Comparison of ENCODE assay signal across 2 cellular contexts in genomic region chr7:27642271-27642670, GRCh38.
TF ChIP-seq lines count a peak whose summit lies in the region.

No MANE protein-coding gene starts in this region.

TF ChIP-seq in liver, 16 proteins besides CTCF, POLR2A, EP300 and RAD21:
- TF ChIP-seq, protein P1, sequence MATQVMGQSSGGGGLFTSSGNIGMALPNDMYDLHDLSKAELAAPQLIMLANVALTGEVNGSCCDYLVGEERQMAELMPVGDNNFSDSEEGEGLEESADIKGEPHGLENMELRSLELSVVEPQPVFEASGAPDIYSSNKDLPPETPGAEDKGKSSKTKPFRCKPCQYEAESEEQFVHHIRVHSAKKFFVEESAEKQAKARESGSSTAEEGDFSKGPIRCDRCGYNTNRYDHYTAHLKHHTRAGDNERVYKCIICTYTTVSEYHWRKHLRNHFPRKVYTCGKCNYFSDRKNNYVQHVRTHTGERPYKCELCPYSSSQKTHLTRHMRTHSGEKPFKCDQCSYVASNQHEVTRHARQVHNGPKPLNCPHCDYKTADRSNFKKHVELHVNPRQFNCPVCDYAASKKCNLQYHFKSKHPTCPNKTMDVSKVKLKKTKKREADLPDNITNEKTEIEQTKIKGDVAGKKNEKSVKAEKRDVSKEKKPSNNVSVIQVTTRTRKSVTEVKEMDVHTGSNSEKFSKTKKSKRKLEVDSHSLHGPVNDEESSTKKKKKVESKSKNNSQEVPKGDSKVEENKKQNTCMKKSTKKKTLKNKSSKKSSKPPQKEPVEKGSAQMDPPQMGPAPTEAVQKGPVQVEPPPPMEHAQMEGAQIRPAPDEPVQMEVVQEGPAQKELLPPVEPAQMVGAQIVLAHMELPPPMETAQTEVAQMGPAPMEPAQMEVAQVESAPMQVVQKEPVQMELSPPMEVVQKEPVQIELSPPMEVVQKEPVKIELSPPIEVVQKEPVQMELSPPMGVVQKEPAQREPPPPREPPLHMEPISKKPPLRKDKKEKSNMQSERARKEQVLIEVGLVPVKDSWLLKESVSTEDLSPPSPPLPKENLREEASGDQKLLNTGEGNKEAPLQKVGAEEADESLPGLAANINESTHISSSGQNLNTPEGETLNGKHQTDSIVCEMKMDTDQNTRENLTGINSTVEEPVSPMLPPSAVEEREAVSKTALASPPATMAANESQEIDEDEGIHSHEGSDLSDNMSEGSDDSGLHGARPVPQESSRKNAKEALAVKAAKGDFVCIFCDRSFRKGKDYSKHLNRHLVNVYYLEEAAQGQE (IDR thresholded peaks at IDR 0.05): no peak
- TF ChIP-seq NR2F2 (IDR thresholded peaks at IDR 0.05) (no peak), HNF4G (IDR thresholded peaks at IDR 0.05) (no peak), GABPA (IDR thresholded peaks at IDR 0.05 in 1 of 2, conservative IDR thresholded peaks at IDR 0.05 in 1 of 2) (no peak), FOXA2 (IDR thresholded peaks at IDR 0.05) (no peak), ZBTB33 (IDR thresholded peaks at IDR 0.05) (no peak), YY1 (IDR thresholded peaks at IDR 0.05) (no peak), JUND (IDR thresholded peaks at IDR 0.05) (no peak), SP1 (IDR thresholded peaks at IDR 0.05) (no peak), MAX (IDR thresholded peaks at IDR 0.05) (no peak), FOXA1 (IDR thresholded peaks at IDR 0.05) (no peak), TAF1 (conservative IDR thresholded peaks at IDR 0.05) (no peak), HNF4A (conservative IDR thresholded peaks at IDR 0.05) (no peak), RXRA (IDR thresholded peaks at IDR 0.05) (no peak), EGR1 (IDR thresholded peaks at IDR 0.05; ENCODE audit: low read depth in 2 of 2) (no peak)
- TF ChIP-seq, protein P2, sequence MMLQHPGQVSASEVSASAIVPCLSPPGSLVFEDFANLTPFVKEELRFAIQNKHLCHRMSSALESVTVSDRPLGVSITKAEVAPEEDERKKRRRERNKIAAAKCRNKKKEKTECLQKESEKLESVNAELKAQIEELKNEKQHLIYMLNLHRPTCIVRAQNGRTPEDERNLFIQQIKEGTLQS (IDR thresholded peaks at IDR 0.05): no peak

TF ChIP-seq in HepG2, 621 proteins besides CTCF, POLR2A, EP300 and RAD21 (continued from another document):
- TF ChIP-seq, protein P3, sequence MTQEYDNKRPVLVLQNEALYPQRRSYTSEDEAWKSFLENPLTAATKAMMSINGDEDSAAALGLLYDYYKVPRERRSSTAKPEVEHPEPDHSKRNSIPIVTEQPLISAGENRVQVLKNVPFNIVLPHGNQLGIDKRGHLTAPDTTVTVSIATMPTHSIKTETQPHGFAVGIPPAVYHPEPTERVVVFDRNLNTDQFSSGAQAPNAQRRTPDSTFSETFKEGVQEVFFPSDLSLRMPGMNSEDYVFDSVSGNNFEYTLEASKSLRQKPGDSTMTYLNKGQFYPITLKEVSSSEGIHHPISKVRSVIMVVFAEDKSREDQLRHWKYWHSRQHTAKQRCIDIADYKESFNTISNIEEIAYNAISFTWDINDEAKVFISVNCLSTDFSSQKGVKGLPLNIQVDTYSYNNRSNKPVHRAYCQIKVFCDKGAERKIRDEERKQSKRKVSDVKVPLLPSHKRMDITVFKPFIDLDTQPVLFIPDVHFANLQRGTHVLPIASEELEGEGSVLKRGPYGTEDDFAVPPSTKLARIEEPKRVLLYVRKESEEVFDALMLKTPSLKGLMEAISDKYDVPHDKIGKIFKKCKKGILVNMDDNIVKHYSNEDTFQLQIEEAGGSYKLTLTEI (CRISPR knock-in tag; conservative IDR thresholded peaks at IDR 0.05): no peak
- TF ChIP-seq RFX5 (IDR thresholded peaks at IDR 0.05; ENCODE audit: low read depth, low read length) (no peak), ZNF652 (CRISPR knock-in tag; IDR thresholded peaks at IDR 0.05; ENCODE audit: borderline replicate concordance, low read depth) (no peak), MAX (IDR thresholded peaks at IDR 0.05) (no peak), MAFF (IDR thresholded peaks at IDR 0.05; ENCODE audit: low read depth, low read length) (no peak), ZNF354B (CRISPR knock-in tag; IDR thresholded peaks at IDR 0.05) (no peak), SP4 (CRISPR knock-in tag; IDR thresholded peaks at IDR 0.05) (no peak)
- TF ChIP-seq, protein P4, sequence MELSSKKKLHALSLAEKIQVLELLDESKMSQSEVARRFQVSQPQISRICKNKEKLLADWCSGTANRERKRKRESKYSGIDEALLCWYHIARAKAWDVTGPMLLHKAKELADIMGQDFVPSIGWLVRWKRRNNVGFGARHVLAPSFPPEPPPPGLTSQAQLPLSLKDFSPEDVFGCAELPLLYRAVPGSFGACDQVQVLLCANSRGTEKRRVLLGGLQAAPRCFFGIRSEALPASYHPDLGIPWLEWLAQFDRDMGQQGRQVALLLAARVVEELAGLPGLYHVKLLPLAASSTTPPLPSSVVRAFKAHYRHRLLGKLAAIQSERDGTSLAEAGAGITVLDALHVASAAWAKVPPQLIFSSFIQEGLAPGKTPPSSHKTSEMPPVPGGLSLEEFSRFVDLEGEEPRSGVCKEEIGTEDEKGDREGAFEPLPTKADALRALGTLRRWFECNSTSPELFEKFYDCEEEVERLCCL (CRISPR knock-in tag; IDR thresholded peaks at IDR 0.05; ENCODE audit: borderline replicate concordance): no peak
TF ChIP-seq in HepG2: peak in this region for 0.
